1 cellular context compared by ENCODE assay signal in the genomic region with DNA sequence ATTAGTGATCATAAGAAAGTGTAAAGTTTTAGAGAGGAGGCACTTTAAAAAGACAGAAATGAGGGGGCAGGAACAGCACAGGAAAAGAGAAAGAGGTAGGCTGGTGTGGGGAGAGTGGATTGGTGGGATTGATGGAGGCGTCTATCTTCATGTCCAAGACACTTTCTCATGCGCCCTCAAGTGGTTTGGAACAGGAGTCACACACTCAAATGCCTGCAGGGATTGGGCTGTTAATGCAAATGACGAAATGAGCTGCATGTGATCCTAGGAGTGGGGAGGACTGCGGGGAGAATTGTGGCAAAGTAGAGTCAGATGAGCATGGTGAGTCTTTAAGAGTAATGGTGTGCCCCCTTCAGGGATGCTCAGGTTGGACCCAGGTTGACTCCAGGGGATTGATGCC.
TF ChIP-seq lines count a peak whose summit lies in the region.

No MANE protein-coding gene starts in this region.

TF ChIP-seq in H1, 55 proteins besides CTCF, POLR2A, EP300 and RAD21:
- TF ChIP-seq CREB1 (IDR thresholded peaks at IDR 0.05) (no peak), RBBP5 (IDR thresholded peaks at IDR 0.05; ENCODE audit: borderline replicate concordance, low read depth, low read length) (no peak), CEBPB (IDR thresholded peaks at IDR 0.05; ENCODE audit: low read depth, low read length) (peak; percentile 12; the same call in 1 of the 2 replicates)
